Comparison of ENCODE assay signal across 1 cellular context in the genomic region with DNA sequence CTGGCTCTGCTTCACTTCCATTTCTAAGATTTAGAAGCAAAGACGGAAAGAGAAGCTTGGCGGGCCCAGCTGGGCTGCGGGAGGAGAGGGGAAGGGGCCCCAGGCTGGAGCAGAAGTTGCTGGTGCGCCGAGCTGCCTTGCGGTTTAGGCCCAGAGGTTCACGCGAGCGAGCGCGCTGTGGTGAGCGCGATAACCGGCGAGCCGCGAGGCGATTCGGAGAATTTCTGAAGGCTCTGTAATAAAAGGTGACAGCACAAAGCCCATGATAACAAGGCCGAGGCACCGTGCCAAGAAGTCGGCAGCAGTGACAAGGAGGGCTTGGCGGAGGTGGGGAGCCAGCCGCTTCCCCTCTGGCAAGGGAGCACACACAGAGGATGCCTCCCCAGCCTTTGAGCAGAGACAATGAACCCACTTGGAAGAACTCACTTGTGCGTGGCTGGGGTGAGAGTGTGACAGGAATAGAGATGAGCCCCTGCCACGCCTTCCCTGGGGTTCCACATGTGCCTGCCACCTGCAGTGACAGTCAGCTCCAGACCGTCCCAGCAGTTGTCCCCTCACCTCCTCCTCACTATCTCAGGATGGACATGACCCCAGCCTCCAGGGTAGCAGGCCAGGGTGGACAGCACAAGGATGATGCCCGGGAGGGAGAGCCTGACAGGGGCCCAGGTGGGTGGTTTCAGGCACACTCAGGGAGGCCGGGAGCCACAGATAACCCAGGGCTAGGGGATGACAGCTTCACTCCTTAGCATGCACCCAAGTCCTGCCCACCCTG.
A peak's percentile ranks its signal among the peaks of the same experiment; 100 is the strongest.
TF ChIP-seq lines count a peak whose summit lies in the region.

No MANE protein-coding gene starts in this region.

TF ChIP-seq in K562, 482 proteins besides CTCF, POLR2A, EP300 and RAD21 (continued from another document and continues in another):
- TF ChIP-seq, protein P1, sequence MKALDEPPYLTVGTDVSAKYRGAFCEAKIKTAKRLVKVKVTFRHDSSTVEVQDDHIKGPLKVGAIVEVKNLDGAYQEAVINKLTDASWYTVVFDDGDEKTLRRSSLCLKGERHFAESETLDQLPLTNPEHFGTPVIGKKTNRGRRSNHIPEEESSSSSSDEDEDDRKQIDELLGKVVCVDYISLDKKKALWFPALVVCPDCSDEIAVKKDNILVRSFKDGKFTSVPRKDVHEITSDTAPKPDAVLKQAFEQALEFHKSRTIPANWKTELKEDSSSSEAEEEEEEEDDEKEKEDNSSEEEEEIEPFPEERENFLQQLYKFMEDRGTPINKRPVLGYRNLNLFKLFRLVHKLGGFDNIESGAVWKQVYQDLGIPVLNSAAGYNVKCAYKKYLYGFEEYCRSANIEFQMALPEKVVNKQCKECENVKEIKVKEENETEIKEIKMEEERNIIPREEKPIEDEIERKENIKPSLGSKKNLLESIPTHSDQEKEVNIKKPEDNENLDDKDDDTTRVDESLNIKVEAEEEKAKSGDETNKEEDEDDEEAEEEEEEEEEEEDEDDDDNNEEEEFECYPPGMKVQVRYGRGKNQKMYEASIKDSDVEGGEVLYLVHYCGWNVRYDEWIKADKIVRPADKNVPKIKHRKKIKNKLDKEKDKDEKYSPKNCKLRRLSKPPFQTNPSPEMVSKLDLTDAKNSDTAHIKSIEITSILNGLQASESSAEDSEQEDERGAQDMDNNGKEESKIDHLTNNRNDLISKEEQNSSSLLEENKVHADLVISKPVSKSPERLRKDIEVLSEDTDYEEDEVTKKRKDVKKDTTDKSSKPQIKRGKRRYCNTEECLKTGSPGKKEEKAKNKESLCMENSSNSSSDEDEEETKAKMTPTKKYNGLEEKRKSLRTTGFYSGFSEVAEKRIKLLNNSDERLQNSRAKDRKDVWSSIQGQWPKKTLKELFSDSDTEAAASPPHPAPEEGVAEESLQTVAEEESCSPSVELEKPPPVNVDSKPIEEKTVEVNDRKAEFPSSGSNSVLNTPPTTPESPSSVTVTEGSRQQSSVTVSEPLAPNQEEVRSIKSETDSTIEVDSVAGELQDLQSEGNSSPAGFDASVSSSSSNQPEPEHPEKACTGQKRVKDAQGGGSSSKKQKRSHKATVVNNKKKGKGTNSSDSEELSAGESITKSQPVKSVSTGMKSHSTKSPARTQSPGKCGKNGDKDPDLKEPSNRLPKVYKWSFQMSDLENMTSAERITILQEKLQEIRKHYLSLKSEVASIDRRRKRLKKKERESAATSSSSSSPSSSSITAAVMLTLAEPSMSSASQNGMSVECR (CRISPR knock-in tag; IDR thresholded peaks at IDR 0.05): 0 out of 2 replicates have a peak, but pooled peaks have one; percentile 29
- TF ChIP-seq SMAD1 (IDR thresholded peaks at IDR 0.05; ENCODE audit: low read depth, low read length, partially characterized antibody): peak; percentile 91
- TF ChIP-seq NRF1 (conservative IDR thresholded peaks at IDR 0.05 in 1 of 2, IDR thresholded peaks at IDR 0.05 in 1 of 2): peak; percentile 64 to 71
- TF ChIP-seq, protein P2, sequence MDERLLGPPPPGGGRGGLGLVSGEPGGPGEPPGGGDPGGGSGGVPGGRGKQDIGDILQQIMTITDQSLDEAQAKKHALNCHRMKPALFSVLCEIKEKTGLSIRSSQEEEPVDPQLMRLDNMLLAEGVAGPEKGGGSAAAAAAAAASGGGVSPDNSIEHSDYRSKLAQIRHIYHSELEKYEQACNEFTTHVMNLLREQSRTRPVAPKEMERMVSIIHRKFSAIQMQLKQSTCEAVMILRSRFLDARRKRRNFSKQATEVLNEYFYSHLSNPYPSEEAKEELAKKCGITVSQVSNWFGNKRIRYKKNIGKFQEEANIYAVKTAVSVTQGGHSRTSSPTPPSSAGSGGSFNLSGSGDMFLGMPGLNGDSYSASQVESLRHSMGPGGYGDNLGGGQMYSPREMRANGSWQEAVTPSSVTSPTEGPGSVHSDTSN (CRISPR knock-in tag; IDR thresholded peaks at IDR 0.05; ENCODE audit: low read depth): no peak
- TF ChIP-seq, protein P2 (tag; conservative IDR thresholded peaks at IDR 0.05; ENCODE audit: low read depth): peak; percentile 53; the same call in 1 of the 2 replicates
- no peak for TF ChIP-seq ZNF584 (CRISPR knock-in tag; IDR thresholded peaks at IDR 0.05; ENCODE audit: low read depth)
- TF ChIP-seq, protein P3, sequence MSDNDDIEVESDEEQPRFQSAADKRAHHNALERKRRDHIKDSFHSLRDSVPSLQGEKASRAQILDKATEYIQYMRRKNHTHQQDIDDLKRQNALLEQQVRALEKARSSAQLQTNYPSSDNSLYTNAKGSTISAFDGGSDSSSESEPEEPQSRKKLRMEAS (CRISPR knock-in tag; IDR thresholded peaks at IDR 0.05): peak; percentile 78
- TF ChIP-seq, protein P4, sequence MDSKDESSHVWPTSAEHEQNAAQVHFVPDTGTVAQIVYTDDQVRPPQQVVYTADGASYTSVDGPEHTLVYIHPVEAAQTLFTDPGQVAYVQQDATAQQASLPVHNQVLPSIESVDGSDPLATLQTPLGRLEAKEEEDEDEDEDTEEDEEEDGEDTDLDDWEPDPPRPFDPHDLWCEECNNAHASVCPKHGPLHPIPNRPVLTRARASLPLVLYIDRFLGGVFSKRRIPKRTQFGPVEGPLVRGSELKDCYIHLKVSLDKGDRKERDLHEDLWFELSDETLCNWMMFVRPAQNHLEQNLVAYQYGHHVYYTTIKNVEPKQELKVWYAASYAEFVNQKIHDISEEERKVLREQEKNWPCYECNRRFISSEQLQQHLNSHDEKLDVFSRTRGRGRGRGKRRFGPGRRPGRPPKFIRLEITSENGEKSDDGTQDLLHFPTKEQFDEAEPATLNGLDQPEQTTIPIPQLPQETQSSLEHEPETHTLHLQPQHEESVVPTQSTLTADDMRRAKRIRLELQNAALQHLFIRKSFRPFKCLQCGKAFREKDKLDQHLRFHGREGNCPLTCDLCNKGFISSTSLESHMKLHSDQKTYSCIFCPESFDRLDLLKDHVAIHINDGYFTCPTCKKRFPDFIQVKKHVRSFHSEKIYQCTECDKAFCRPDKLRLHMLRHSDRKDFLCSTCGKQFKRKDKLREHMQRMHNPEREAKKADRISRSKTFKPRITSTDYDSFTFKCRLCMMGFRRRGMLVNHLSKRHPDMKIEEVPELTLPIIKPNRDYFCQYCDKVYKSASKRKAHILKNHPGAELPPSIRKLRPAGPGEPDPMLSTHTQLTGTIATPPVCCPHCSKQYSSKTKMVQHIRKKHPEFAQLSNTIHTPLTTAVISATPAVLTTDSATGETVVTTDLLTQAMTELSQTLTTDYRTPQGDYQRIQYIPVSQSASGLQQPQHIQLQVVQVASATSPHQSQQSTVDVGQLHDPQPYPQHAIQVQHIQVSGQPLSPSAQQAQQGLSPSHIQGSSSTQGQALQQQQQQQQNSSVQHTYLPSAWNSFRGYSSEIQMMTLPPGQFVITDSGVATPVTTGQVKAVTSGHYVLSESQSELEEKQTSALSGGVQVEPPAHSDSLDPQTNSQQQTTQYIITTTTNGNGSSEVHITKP (IDR thresholded peaks at IDR 0.05; ENCODE audit: partially characterized antibody): peak; percentile 24
- no peak for TF ChIP-seq NCOA4 (IDR thresholded peaks at IDR 0.05; ENCODE audit: partially characterized antibody)
- TF ChIP-seq NCOA2 (IDR thresholded peaks at IDR 0.05; ENCODE audit: partially characterized antibody in 2 of 2): peak in 1 of 2 experiments; percentile 78
- TF ChIP-seq, protein P5, sequence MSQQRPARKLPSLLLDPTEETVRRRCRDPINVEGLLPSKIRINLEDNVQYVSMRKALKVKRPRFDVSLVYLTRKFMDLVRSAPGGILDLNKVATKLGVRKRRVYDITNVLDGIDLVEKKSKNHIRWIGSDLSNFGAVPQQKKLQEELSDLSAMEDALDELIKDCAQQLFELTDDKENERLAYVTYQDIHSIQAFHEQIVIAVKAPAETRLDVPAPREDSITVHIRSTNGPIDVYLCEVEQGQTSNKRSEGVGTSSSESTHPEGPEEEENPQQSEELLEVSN (IDR thresholded peaks at IDR 0.05; ENCODE audit: borderline replicate concordance in 1 of 2, extremely low read depth in 1 of 2, insufficient read depth in 1 of 2, insufficient read length in 1 of 2, low read depth in 1 of 2, low read length in 1 of 2, poor library complexity in 1 of 2, severe bottlenecking in 1 of 2): peak; percentile 79 to 83
- TF ChIP-seq TBL1XR1 (IDR thresholded peaks at IDR 0.05; ENCODE audit: low read length in 2 of 2): peak in 1 of 2 experiments; percentile 98; a peak in 3 of 4 replicates
- TF ChIP-seq MAFK (IDR thresholded peaks at IDR 0.05; ENCODE audit: low read length): 0 out of 2 replicates have a peak, but pooled peaks have one; percentile 30
- peak; percentile 51; the same call in 1 of the 2 replicates for TF ChIP-seq NFE2 (IDR thresholded peaks at IDR 0.05; ENCODE audit: low read depth)
- TF ChIP-seq CBFA2T2 (conservative IDR thresholded peaks at IDR 0.05): peak; percentile 96
- no peak for TF ChIP-seq BRCA1 (IDR thresholded peaks at IDR 0.05)
- TF ChIP-seq BRCA1 (CRISPR knock-in tag; IDR thresholded peaks at IDR 0.05): no peak
- TF ChIP-seq ZKSCAN1 (IDR thresholded peaks at IDR 0.05; ENCODE audit: low read depth, low read length): peak; percentile 69
- TF ChIP-seq TCF3 (CRISPR knock-in tag; IDR thresholded peaks at IDR 0.05): peak; percentile 99
- peak; percentile 99 for TF ChIP-seq ARID1B (IDR thresholded peaks at IDR 0.05)
- peak; percentile 70; the same call in 1 of the 2 replicates for TF ChIP-seq HEY1 (CRISPR knock-in tag; IDR thresholded peaks at IDR 0.05; ENCODE audit: borderline replicate concordance)
- TF ChIP-seq PYGO2 (tag; IDR thresholded peaks at IDR 0.05): peak; percentile 32; the same call in 1 of the 2 replicates
- no peak for TF ChIP-seq BRD9 (IDR thresholded peaks at IDR 0.05; ENCODE audit: low read depth, partially characterized antibody)
- peak; percentile 100 for TF ChIP-seq CXXC5 (CRISPR knock-in tag; IDR thresholded peaks at IDR 0.05)
- TF ChIP-seq, protein P6, sequence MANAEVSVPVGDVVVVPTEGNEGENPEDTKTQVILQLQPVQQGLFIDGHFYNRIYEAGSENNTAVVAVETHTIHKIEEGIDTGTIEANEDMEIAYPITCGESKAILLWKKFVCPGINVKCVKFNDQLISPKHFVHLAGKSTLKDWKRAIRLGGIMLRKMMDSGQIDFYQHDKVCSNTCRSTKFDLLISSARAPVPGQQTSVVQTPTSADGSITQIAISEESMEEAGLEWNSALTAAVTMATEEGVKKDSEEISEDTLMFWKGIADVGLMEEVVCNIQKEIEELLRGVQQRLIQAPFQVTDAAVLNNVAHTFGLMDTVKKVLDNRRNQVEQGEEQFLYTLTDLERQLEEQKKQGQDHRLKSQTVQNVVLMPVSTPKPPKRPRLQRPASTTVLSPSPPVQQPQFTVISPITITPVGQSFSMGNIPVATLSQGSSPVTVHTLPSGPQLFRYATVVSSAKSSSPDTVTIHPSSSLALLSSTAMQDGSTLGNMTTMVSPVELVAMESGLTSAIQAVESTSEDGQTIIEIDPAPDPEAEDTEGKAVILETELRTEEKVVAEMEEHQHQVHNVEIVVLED (CRISPR knock-in tag; IDR thresholded peaks at IDR 0.05): 0 out of 2 replicates have a peak, but pooled peaks have one; percentile 27
- TF ChIP-seq, protein P7, sequence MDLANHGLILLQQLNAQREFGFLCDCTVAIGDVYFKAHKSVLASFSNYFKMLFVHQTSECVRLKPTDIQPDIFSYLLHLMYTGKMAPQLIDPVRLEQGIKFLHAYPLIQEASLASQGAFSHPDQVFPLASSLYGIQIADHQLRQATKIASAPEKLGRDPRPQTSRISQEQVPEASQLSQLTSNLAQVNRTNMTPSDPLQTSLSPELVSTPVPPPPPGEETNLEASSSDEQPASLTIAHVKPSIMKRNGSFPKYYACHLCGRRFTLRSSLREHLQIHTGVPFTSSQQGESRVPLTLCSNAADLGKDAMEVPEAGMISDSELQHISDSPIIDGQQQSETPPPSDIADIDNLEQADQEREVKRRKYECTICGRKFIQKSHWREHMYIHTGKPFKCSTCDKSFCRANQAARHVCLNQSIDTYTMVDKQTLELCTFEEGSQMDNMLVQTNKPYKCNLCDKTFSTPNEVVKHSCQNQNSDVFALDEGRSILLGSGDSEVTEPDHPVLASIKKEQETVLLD (IDR thresholded peaks at IDR 0.05): peak; percentile 58; the same call in 1 of the 2 replicates
- TF ChIP-seq ZFX (CRISPR knock-in tag; IDR thresholded peaks at IDR 0.05): peak; percentile 74
- peak; percentile 28; the same call in 1 of the 2 replicates for TF ChIP-seq MXI1 (IDR thresholded peaks at IDR 0.05; ENCODE audit: low read depth, low read length)
- no peak for TF ChIP-seq ZNF274 (IDR thresholded peaks at IDR 0.05; ENCODE audit: borderline replicate concordance, low read depth, low read length)
- TF ChIP-seq, protein P8, sequence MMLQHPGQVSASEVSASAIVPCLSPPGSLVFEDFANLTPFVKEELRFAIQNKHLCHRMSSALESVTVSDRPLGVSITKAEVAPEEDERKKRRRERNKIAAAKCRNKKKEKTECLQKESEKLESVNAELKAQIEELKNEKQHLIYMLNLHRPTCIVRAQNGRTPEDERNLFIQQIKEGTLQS (IDR thresholded peaks at IDR 0.05): peak; percentile 36; the same call in 1 of the 2 replicates
- TF ChIP-seq, protein P8 (CRISPR knock-in tag; conservative IDR thresholded peaks at IDR 0.05): no peak
- TF ChIP-seq ZNF347 (CRISPR knock-in tag; IDR thresholded peaks at IDR 0.05; ENCODE audit: low read depth): no peak
- peak; percentile 71 for TF ChIP-seq RBFOX2 (IDR thresholded peaks at IDR 0.05; ENCODE audit: low read depth, low read length)
- TF ChIP-seq NFIX (CRISPR knock-in tag; IDR thresholded peaks at IDR 0.05; ENCODE audit: low read depth): peak; percentile 16; the same call in 1 of the 2 replicates
- TF ChIP-seq FOSL1 (tag; conservative IDR thresholded peaks at IDR 0.05): peak; percentile 69
- TF ChIP-seq BHLHE40 (IDR thresholded peaks at IDR 0.05; ENCODE audit: low read length): peak; percentile 99
- TF ChIP-seq CHD1 (IDR thresholded peaks at IDR 0.05; ENCODE audit: low read length): no peak
- peak; percentile 68 to 90 for TF ChIP-seq TRIM24 (IDR thresholded peaks at IDR 0.05)
- peak; percentile 86 for TF ChIP-seq NCOA1 (IDR thresholded peaks at IDR 0.05; ENCODE audit: low read depth)
- peak; percentile 84; the same call in 1 of the 2 replicates for TF ChIP-seq ZBTB7A (IDR thresholded peaks at IDR 0.05; ENCODE audit: borderline replicate concordance, control insufficient read depth, low read depth, low read length)
- no peak for TF ChIP-seq SETDB1 (IDR thresholded peaks at IDR 0.05; ENCODE audit: low read length)
- peak; percentile 27; the same call in 1 of the 2 replicates for TF ChIP-seq NFRKB (IDR thresholded peaks at IDR 0.05; ENCODE audit: low read depth)
- peak; percentile 85 for TF ChIP-seq ATF7 (IDR thresholded peaks at IDR 0.05)
- TF ChIP-seq STAT5A (IDR thresholded peaks at IDR 0.05; ENCODE audit: borderline replicate concordance, low read length): peak; percentile 99
- TF ChIP-seq PHB2 (IDR thresholded peaks at IDR 0.05; ENCODE audit: low read depth): peak; percentile 82; the same call in 1 of the 2 replicates
- no peak for TF ChIP-seq PTTG1 (tag; IDR thresholded peaks at IDR 0.05; ENCODE audit: low read depth)
- 0 out of 2 replicates have a peak, but pooled peaks have one; percentile 45 for TF ChIP-seq GATAD2A (IDR thresholded peaks at IDR 0.05)
- peak; percentile 71 for TF ChIP-seq POLR2G (IDR thresholded peaks at IDR 0.05; ENCODE audit: low read depth, low read length)
